ENCODE assay signal across 1 cellular context in the genomic region with DNA sequence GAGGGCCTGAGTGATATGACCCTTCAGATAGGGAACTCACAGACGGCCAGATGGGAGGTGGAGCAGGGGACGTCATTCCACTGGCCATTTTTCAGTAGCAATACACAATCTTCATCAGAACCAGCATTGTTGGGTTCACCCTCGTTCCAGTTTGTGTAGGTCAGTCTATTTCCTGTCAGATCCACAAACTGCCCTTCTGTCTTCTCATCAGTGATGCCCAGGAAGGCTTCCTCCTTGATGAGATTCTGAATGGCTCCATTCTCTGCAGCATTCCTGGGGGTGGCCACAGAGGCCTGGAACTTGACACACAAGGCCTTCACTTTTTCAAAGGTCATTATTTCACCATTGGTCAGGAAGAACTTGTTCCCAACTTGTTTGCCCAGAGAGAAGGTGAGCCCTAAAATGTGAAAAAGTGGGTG.
A peak's percentile ranks its signal among the peaks of the same experiment; 100 is the strongest.
TF ChIP-seq lines count a peak whose summit lies in the region.

No MANE protein-coding gene starts in this region.

TF ChIP-seq in HepG2, 621 proteins besides CTCF, POLR2A, EP300 and RAD21 (continued from another document and continues in another):
- TF ChIP-seq, protein P1, sequence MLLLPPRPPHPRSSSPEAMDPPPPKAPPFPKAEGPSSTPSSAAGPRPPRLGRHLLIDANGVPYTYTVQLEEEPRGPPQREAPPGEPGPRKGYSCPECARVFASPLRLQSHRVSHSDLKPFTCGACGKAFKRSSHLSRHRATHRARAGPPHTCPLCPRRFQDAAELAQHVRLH (CRISPR knock-in tag; IDR thresholded peaks at IDR 0.05; ENCODE audit: borderline replicate concordance, low read depth), result 0 out of 2 replicates have a peak, but pooled peaks have one; percentile 19
- no peak for TF ChIP-seq CHD2 (IDR thresholded peaks at IDR 0.05; ENCODE audit: low read depth, low read length)
- TF ChIP-seq NBN (conservative IDR thresholded peaks at IDR 0.05), result no peak
- TF ChIP-seq ZNF761 (CRISPR knock-in tag; conservative IDR thresholded peaks at IDR 0.05), result no peak
- no peak for TF ChIP-seq ZBTB20 (CRISPR knock-in tag; IDR thresholded peaks at IDR 0.05; ENCODE audit: borderline replicate concordance, low read depth)
- TF ChIP-seq ZNF354B (CRISPR knock-in tag; IDR thresholded peaks at IDR 0.05), result no peak
- no peak for TF ChIP-seq FOXK2 (IDR thresholded peaks at IDR 0.05)
- no peak for TF ChIP-seq ZNF816 (CRISPR knock-in tag; IDR thresholded peaks at IDR 0.05; ENCODE audit: borderline replicate concordance)
- TF ChIP-seq, protein P2, sequence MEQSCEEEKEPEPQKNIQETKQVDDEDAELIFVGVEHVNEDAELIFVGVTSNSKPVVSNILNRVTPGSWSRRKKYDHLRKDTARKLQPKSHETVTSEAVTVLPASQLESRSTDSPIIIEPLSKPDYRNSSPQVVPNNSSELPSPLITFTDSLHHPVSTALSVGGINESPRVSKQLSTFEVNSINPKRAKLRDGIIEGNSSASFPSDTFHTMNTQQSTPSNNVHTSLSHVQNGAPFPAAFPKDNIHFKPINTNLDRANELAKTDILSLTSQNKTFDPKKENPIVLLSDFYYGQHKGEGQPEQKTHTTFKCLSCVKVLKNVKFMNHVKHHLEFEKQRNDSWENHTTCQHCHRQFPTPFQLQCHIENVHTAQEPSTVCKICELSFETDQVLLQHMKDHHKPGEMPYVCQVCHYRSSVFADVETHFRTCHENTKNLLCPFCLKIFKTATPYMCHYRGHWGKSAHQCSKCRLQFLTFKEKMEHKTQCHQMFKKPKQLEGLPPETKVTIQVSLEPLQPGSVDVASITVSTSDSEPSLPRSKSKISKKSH (CRISPR knock-in tag; IDR thresholded peaks at IDR 0.05; ENCODE audit: borderline replicate concordance), result no peak
- TF ChIP-seq, protein P3, sequence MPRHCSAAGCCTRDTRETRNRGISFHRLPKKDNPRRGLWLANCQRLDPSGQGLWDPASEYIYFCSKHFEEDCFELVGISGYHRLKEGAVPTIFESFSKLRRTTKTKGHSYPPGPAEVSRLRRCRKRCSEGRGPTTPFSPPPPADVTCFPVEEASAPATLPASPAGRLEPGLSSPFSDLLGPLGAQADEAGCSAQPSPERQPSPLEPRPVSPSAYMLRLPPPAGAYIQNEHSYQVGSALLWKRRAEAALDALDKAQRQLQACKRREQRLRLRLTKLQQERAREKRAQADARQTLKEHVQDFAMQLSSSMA (CRISPR knock-in tag; IDR thresholded peaks at IDR 0.05), result no peak
- TF ChIP-seq NCOA5 (CRISPR knock-in tag; IDR thresholded peaks at IDR 0.05), result no peak
- TF ChIP-seq ZKSCAN5 (CRISPR knock-in tag; IDR thresholded peaks at IDR 0.05), result no peak
- no peak for TF ChIP-seq ZNF44 (CRISPR knock-in tag; IDR thresholded peaks at IDR 0.05)
- TF ChIP-seq TBX3 (IDR thresholded peaks at IDR 0.05; ENCODE audit: borderline replicate concordance), result no peak
- TF ChIP-seq EZH2 (conservative IDR thresholded peaks at IDR 0.05; ENCODE audit: low read depth, low read length), result no peak
- no peak for TF ChIP-seq ATM (IDR thresholded peaks at IDR 0.05; ENCODE audit: borderline replicate concordance)
- TF ChIP-seq ZNF264 (CRISPR knock-in tag; IDR thresholded peaks at IDR 0.05), result no peak
- no peak for TF ChIP-seq U2AF2 (IDR thresholded peaks at IDR 0.05; ENCODE audit: low read depth, low read length)
- TF ChIP-seq RFX1 (IDR thresholded peaks at IDR 0.05), result no peak
- TF ChIP-seq, protein P4, sequence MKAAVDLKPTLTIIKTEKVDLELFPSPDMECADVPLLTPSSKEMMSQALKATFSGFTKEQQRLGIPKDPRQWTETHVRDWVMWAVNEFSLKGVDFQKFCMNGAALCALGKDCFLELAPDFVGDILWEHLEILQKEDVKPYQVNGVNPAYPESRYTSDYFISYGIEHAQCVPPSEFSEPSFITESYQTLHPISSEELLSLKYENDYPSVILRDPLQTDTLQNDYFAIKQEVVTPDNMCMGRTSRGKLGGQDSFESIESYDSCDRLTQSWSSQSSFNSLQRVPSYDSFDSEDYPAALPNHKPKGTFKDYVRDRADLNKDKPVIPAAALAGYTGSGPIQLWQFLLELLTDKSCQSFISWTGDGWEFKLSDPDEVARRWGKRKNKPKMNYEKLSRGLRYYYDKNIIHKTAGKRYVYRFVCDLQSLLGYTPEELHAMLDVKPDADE (CRISPR knock-in tag; IDR thresholded peaks at IDR 0.05), result no peak
- TF ChIP-seq KMT2B (CRISPR knock-in tag; IDR thresholded peaks at IDR 0.05), result no peak
- no peak for TF ChIP-seq MAFF (IDR thresholded peaks at IDR 0.05; ENCODE audit: low read depth, low read length)
- no peak for TF ChIP-seq ZNF558 (CRISPR knock-in tag; IDR thresholded peaks at IDR 0.05; ENCODE audit: borderline replicate concordance)
- TF ChIP-seq, protein P5, sequence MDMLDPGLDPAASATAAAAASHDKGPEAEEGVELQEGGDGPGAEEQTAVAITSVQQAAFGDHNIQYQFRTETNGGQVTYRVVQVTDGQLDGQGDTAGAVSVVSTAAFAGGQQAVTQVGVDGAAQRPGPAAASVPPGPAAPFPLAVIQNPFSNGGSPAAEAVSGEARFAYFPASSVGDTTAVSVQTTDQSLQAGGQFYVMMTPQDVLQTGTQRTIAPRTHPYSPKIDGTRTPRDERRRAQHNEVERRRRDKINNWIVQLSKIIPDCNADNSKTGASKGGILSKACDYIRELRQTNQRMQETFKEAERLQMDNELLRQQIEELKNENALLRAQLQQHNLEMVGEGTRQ (IDR thresholded peaks at IDR 0.05; ENCODE audit: low read depth, low read length), result no peak
- TF ChIP-seq, protein P5 (CRISPR knock-in tag; IDR thresholded peaks at IDR 0.05; ENCODE audit: borderline replicate concordance), result no peak
- peak; percentile 28; the same call in 1 of the 2 replicates for TF ChIP-seq ZNF614 (CRISPR knock-in tag; IDR thresholded peaks at IDR 0.05; ENCODE audit: borderline replicate concordance)
- TF ChIP-seq, protein P6, sequence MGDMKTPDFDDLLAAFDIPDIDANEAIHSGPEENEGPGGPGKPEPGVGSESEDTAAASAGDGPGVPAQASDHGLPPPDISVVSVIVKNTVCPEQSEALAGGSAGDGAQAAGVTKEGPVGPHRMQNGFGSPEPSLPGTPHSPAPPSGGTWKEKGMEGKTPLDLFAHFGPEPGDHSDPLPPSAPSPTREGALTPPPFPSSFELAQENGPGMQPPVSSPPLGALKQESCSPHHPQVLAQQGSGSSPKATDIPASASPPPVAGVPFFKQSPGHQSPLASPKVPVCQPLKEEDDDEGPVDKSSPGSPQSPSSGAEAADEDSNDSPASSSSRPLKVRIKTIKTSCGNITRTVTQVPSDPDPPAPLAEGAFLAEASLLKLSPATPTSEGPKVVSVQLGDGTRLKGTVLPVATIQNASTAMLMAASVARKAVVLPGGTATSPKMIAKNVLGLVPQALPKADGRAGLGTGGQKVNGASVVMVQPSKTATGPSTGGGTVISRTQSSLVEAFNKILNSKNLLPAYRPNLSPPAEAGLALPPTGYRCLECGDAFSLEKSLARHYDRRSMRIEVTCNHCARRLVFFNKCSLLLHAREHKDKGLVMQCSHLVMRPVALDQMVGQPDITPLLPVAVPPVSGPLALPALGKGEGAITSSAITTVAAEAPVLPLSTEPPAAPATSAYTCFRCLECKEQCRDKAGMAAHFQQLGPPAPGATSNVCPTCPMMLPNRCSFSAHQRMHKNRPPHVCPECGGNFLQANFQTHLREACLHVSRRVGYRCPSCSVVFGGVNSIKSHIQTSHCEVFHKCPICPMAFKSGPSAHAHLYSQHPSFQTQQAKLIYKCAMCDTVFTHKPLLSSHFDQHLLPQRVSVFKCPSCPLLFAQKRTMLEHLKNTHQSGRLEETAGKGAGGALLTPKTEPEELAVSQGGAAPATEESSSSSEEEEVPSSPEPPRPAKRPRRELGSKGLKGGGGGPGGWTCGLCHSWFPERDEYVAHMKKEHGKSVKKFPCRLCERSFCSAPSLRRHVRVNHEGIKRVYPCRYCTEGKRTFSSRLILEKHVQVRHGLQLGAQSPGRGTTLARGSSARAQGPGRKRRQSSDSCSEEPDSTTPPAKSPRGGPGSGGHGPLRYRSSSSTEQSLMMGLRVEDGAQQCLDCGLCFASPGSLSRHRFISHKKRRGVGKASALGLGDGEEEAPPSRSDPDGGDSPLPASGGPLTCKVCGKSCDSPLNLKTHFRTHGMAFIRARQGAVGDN (CRISPR knock-in tag; IDR thresholded peaks at IDR 0.05), result no peak
- no peak for TF ChIP-seq HNRNPH1 (optimal IDR thresholded peaks at IDR 0.05; ENCODE audit: low read depth, low read length)
- no peak for TF ChIP-seq ZNF180 (CRISPR knock-in tag; IDR thresholded peaks at IDR 0.05; ENCODE audit: borderline replicate concordance, low read depth)
- peak; percentile 23; the same call in 1 of the 2 replicates for TF ChIP-seq PITX1 (CRISPR knock-in tag; IDR thresholded peaks at IDR 0.05)
- TF ChIP-seq ZNF343 (CRISPR knock-in tag; IDR thresholded peaks at IDR 0.05), result no peak
- peak; percentile 83 for TF ChIP-seq RARA (CRISPR knock-in tag; IDR thresholded peaks at IDR 0.05)
- TF ChIP-seq DR1 (CRISPR knock-in tag; IDR thresholded peaks at IDR 0.05), result no peak
- no peak for TF ChIP-seq YY1 (IDR thresholded peaks at IDR 0.05; ENCODE audit: insufficient read depth, insufficient replicate concordance, low read depth, low read length)
- TF ChIP-seq, protein P7, sequence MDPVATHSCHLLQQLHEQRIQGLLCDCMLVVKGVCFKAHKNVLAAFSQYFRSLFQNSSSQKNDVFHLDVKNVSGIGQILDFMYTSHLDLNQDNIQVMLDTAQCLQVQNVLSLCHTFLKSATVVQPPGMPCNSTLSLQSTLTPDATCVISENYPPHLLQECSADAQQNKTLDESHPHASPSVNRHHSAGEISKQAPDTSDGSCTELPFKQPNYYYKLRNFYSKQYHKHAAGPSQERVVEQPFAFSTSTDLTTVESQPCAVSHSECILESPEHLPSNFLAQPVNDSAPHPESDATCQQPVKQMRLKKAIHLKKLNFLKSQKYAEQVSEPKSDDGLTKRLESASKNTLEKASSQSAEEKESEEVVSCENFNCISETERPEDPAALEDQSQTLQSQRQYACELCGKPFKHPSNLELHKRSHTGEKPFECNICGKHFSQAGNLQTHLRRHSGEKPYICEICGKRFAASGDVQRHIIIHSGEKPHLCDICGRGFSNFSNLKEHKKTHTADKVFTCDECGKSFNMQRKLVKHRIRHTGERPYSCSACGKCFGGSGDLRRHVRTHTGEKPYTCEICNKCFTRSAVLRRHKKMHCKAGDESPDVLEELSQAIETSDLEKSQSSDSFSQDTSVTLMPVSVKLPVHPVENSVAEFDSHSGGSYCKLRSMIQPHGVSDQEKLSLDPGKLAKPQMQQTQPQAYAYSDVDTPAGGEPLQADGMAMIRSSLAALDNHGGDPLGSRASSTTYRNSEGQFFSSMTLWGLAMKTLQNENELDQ (CRISPR knock-in tag; IDR thresholded peaks at IDR 0.05; ENCODE audit: borderline replicate concordance), result no peak
- no peak for TF ChIP-seq MTF2 (CRISPR knock-in tag; IDR thresholded peaks at IDR 0.05; ENCODE audit: borderline replicate concordance)
- no peak for TF ChIP-seq MAZ (IDR thresholded peaks at IDR 0.05; ENCODE audit: borderline replicate concordance, low read depth, low read length)
- no peak for TF ChIP-seq MAZ (CRISPR knock-in tag; IDR thresholded peaks at IDR 0.05; ENCODE audit: low read depth)
- no peak for TF ChIP-seq RFXAP (CRISPR knock-in tag; IDR thresholded peaks at IDR 0.05; ENCODE audit: borderline replicate concordance)
- TF ChIP-seq SATB2 (CRISPR knock-in tag; IDR thresholded peaks at IDR 0.05), result no peak
- no peak for TF ChIP-seq ZMYM3 (CRISPR knock-in tag; IDR thresholded peaks at IDR 0.05)
- TF ChIP-seq RORA (CRISPR knock-in tag; IDR thresholded peaks at IDR 0.05), result no peak
- TF ChIP-seq ZNF724P (CRISPR knock-in tag; IDR thresholded peaks at IDR 0.05; ENCODE audit: borderline replicate concordance), result no peak
- TF ChIP-seq, protein P8, sequence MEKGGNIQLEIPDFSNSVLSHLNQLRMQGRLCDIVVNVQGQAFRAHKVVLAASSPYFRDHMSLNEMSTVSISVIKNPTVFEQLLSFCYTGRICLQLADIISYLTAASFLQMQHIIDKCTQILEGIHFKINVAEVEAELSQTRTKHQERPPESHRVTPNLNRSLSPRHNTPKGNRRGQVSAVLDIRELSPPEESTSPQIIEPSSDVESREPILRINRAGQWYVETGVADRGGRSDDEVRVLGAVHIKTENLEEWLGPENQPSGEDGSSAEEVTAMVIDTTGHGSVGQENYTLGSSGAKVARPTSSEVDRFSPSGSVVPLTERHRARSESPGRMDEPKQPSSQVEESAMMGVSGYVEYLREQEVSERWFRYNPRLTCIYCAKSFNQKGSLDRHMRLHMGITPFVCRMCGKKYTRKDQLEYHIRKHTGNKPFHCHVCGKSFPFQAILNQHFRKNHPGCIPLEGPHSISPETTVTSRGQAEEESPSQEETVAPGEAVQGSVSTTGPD (CRISPR knock-in tag; IDR thresholded peaks at IDR 0.05), result no peak
- no peak for TF ChIP-seq ZBTB8A (CRISPR knock-in tag; IDR thresholded peaks at IDR 0.05; ENCODE audit: borderline replicate concordance, low read depth)
- TF ChIP-seq CBX5 (CRISPR knock-in tag; IDR thresholded peaks at IDR 0.05; ENCODE audit: borderline replicate concordance), result peak; percentile 35; the same call in 1 of the 2 replicates
- no peak for TF ChIP-seq RFX5 (IDR thresholded peaks at IDR 0.05; ENCODE audit: low read depth, low read length)
- TF ChIP-seq JARID2 (CRISPR knock-in tag; IDR thresholded peaks at IDR 0.05; ENCODE audit: insufficient replicate concordance), result no peak
- TF ChIP-seq, protein P9, sequence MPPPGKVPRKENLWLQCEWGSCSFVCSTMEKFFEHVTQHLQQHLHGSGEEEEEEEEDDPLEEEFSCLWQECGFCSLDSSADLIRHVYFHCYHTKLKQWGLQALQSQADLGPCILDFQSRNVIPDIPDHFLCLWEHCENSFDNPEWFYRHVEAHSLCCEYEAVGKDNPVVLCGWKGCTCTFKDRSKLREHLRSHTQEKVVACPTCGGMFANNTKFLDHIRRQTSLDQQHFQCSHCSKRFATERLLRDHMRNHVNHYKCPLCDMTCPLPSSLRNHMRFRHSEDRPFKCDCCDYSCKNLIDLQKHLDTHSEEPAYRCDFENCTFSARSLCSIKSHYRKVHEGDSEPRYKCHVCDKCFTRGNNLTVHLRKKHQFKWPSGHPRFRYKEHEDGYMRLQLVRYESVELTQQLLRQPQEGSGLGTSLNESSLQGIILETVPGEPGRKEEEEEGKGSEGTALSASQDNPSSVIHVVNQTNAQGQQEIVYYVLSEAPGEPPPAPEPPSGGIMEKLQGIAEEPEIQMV (CRISPR knock-in tag; IDR thresholded peaks at IDR 0.05; ENCODE audit: low read depth), result no peak
- TF ChIP-seq ZMAT3 (CRISPR knock-in tag; conservative IDR thresholded peaks at IDR 0.05), result no peak
- TF ChIP-seq ZC3H13 (CRISPR knock-in tag; IDR thresholded peaks at IDR 0.05), result no peak
